ENCODE assay signal across 34 cellular contexts in the genomic region with DNA sequence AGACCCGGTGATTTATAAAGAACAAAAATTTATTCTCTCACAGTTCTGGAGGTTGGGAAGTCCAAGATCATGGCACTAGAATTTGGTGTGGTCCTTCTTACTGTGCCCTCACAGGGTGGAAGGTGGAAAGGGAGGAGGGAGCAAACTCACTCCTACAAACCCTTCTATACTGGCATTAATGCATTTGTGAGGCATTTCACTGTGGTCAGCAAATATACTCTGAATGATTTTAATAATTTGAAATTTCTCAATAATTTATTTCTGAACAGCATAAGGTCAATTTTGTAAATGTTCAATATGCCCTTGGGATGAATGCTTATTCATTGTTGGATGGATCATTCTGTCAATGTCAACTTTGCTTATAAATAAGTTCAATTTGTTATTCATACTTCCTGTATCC.
A peak's percentile ranks its signal among the peaks of the same experiment; 100 is the strongest.
DNase-seq lines count a peak whose midpoint lies in the region; ATAC-seq, FAIRE-seq and TF ChIP-seq lines count a peak whose summit lies in the region.
"Had no signal": no experiment of that assay in that cellular context is flagged by ENCODE, and none has a peak within 500 bp of the region (broad histone marks: within the 10 kb centered on the region; RNA-seq: fewer than 3 reads in every experiment).

No MANE protein-coding gene starts in this region.

- H2BK5ac ChIP-seq in IMR-90 (ENCODE audit: low read depth, low read length, poor library complexity, severe bottlenecking): no peak overlapping the region

- no peak overlapping the region for H3K18ac ChIP-seq in IMR-90 (ENCODE audit: low read depth, low read length)

- intact Hi-C loops in HepG2 (cut with micrococcal nuclease; ENCODE audit: unreplicated experiment) (no loop called here), right lobe of liver (cut with DNase I) (no loop called here), IMR-90 (cut with micrococcal nuclease) (no loop called here), K562 (cut with micrococcal nuclease) (no loop called here)

- no peak overlapping the region for H2BK20ac ChIP-seq in IMR-90 (ENCODE audit: low read depth, low read length)

- no peaks in the 10 kb centered on the region for H3K36me3 ChIP-seq in HepG2 (replicated peaks in 1 of 2; ENCODE audit: control insufficient read depth in 1 of 2, insufficient read depth in 2 of 2, low read length in 2 of 2)
- no peaks in the 10 kb centered on the region for H3K36me3 ChIP-seq in right lobe of liver
- H3K36me3 ChIP-seq in IMR-90 (ENCODE audit: control insufficient read depth, insufficient read depth, low read length): no peaks in the 10 kb centered on the region
- no peaks in the 10 kb centered on the region for H3K36me3 ChIP-seq in K562 (ENCODE audit: control insufficient read depth, insufficient read depth, low read length)
- H3K36me3 ChIP-seq: BE2C; BLaER1; BLaER1 treated with 17β-estradiol and CSF1 and Interleukin-3, amounts not matched to agents 10 nM and 100 nM had no signal

- H3K9me3 ChIP-seq in HepG2 (ENCODE audit: low read length) (no peaks in the 10 kb centered on the region), right lobe of liver (peaks cover 0 to 2% (median 0%) of the 10 kb centered on the region in 4 donors), A549 (peaks cover 4% of the 10 kb centered on the region; the same call in 1 of the 3 replicates), IMR-90 (ENCODE audit: control insufficient read depth, insufficient read depth, low read length) (peaks cover 2% of the 10 kb centered on the region; the same call in 1 of the 2 replicates), K562 (replicated peaks; ENCODE audit: control insufficient read depth, insufficient read depth, low read depth, low read length) (no peaks in the 10 kb centered on the region)
- H3K9me3 ChIP-seq: BE2C, BLaER1 had no signal

- no TSS peak for BruUV-seq in HepG2 (replicated peaks; lab: Mats Ljungman, UMichigan)
- BruUV-seq in IMR-90 (replicated peaks; lab: Mats Ljungman, UMichigan): no TSS peak
- no TSS peak for BruUV-seq in K562 (replicated peaks; lab: Mats Ljungman, UMichigan)

- no peak overlapping the region for H4K91ac ChIP-seq in IMR-90 (ENCODE audit: insufficient read depth, low read depth, low read length)

- no peak overlapping the region for H3K14ac ChIP-seq in IMR-90 (replicated peaks; ENCODE audit: low read depth, low read length)

- H3K4me2 ChIP-seq in HepG2 (ENCODE audit: low read depth, low read length) (no peak overlapping the region), A549 (no peak overlapping the region), IMR-90 (ENCODE audit: low read depth, low read length) (no peak overlapping the region), K562 (ENCODE audit: insufficient read depth, low read length) (no peak overlapping the region)
- H3K4me2 ChIP-seq: BLaER1; BLaER1 treated with 17β-estradiol and CSF1 and Interleukin-3, amounts not matched to agents 10 nM and 100 nM had no signal

- no peak overlapping the region for H2AK9ac ChIP-seq in IMR-90 (replicated peaks; ENCODE audit: low read depth, low read length, poor library complexity)

- no peaks in the 10 kb centered on the region for H3K79me2 ChIP-seq in HepG2 (ENCODE audit: insufficient read depth, low read length)
- no peaks in the 10 kb centered on the region for H3K79me2 ChIP-seq in K562 (ENCODE audit: control insufficient read depth, insufficient read depth, low read length)

- H3K4ac ChIP-seq in IMR-90 (ENCODE audit: low read depth, low read length): no peak overlapping the region

- no peak overlapping the region for H2BK120ac ChIP-seq in IMR-90 (ENCODE audit: low read depth, low read length)

- no peak overlapping the region for H2BK15ac ChIP-seq in IMR-90 (ENCODE audit: low read depth, low read length)

- CTCF ChIA-PET in HepG2 (lab: Yijun Ruan, JAX; ENCODE audit: low intra/inter-chr PET ratio, low total read pairs) (no interaction called here), A549 (lab: Yijun Ruan, JAX) (no interaction called here), IMR-90 (lab: Yijun Ruan, JAX) (no interaction called here), K562 (lab: Yijun Ruan, JAX; ENCODE audit: low intra/inter-chr PET ratio) (no interaction called here)

- H2AFZ ChIP-seq in HepG2 (ENCODE audit: low read length): no peak overlapping the region
- H2AFZ ChIP-seq in IMR-90 (replicated peaks; ENCODE audit: low read length, poor library complexity): no peak overlapping the region
- no peak overlapping the region for H2AFZ ChIP-seq in K562 (ENCODE audit: low read depth, low read length)

- FAIRE-seq in HepG2 (lab: Jason Lieb, UNC): no peak
- no peak for FAIRE-seq in A549 (lab: Jason Lieb, UNC)
- peak; percentile 56 for FAIRE-seq in K562 (lab: Jason Lieb, UNC)
- FAIRE-seq: A204.1, D721Med had no signal

- no peaks in the 10 kb centered on the region; a peak in 1 of 5 replicates for H3K27me3 ChIP-seq in HepG2 (ENCODE audit: control insufficient read depth in 1 of 2, insufficient read depth in 2 of 2, low read length in 2 of 2)
- H3K27me3 ChIP-seq in right lobe of liver: no peaks in the 10 kb centered on the region
- no peaks in the 10 kb centered on the region; the same call in 1 of the 2 replicates for H3K27me3 ChIP-seq in IMR-90 (ENCODE audit: control insufficient read depth, insufficient read depth, low read length)
- peaks cover 3 to 4% of the 10 kb centered on the region in 2 experiments; a peak in 2 of 5 replicates for H3K27me3 ChIP-seq in K562 (ENCODE audit: control insufficient read depth in 2 of 2, insufficient read depth in 2 of 2, low read length in 2 of 2)
- H3K27me3 ChIP-seq: BE2C; BLaER1; BLaER1 treated with 17β-estradiol and CSF1 and Interleukin-3, amounts not matched to agents 10 nM and 100 nM had no signal

- WGBS in HepG2 (ENCODE audit: low lambda C conversion rate): 42% methylated on average over 1 of the region's 1 CpG
- WGBS in right lobe of liver (ENCODE audit: insufficient coverage, low coverage, low lambda C conversion rate, missing lambda C conversion rate): 92% methylated on average over 1 of the region's 1 CpG
- 90% methylated on average over 1 of the region's 1 CpG for WGBS in A549 (ENCODE audit: missing lambda C conversion rate)
- no CpG with 5 or more reads among the region's 1 CpG for WGBS in IMR-90 (ENCODE audit: extremely low coverage in 2 of 2, insufficient read length in 1 of 2), 2 experiments
- WGBS in K562 (ENCODE audit: insufficient coverage, low coverage, missing lambda C conversion rate): 0% methylated on average over 1 of the region's 1 CpG

- H3K4me3 ChIP-seq in HepG2 (replicated peaks in 1 of 3; ENCODE audit: insufficient read depth in 1 of 3, low read depth in 2 of 3, low read length in 3 of 3) (no peak overlapping the region), right lobe of liver (no peak overlapping the region), A549 (no peak overlapping the region), IMR-90 (ENCODE audit: insufficient read depth, low read depth, low read length) (no peak overlapping the region), K562 (no peak overlapping the region)
- H3K4me3 ChIP-seq: BLaER1; BLaER1 treated with 17β-estradiol and CSF1 and Interleukin-3, amounts not matched to agents 10 nM and 100 nM had no signal

- no peak overlapping the region for H4K5ac ChIP-seq in IMR-90 (ENCODE audit: low read depth, low read length)

- POLR2A ChIA-PET in HepG2 (lab: Yijun Ruan, JAX) (no interaction called here), A549 (lab: Yijun Ruan, JAX) (no interaction called here), IMR-90 (lab: Charles Lee; ENCODE audit: unreplicated experiment) (no interaction called here), K562 (lab: Yijun Ruan, JAX) (no interaction called here)

- no peak overlapping the region for H3K9ac ChIP-seq in HepG2 (ENCODE audit: insufficient read depth, low read depth, low read length)
- no peak overlapping the region for H3K9ac ChIP-seq in IMR-90 (ENCODE audit: low read depth, low read length)
- H3K9ac ChIP-seq in K562 (ENCODE audit: insufficient read depth in 1 of 2, low read depth in 2 of 2, low read length in 2 of 2): no peak overlapping the region
- H3K9ac ChIP-seq: BLaER1; BLaER1 treated with 17β-estradiol and CSF1 and Interleukin-3, amounts not matched to agents 10 nM and 100 nM had no signal

- ATAC-seq in HepG2 (no peak), right lobe of liver (no peak), A549 (no peak), IMR-90 (ENCODE audit: low read depth) (no peak), K562 (no peak)
- ATAC-seq: CD8-positive, alpha-beta T cell had no signal

- no peak for DNase-seq in HepG2 (ENCODE audit: low spot score)
- no peak for DNase-seq in right lobe of liver
- DNase-seq in A549 (ENCODE audit: low read depth in 1 of 2, low spot score in 1 of 2): no peak
- DNase-seq in IMR-90: no peak
- no peak for DNase-seq in K562 (ENCODE audit: extremely low read depth in 1 of 4, low spot score in 3 of 4)
- no peak for DNase-seq in AG08395 (ENCODE audit: low spot score)
- DNase-seq in stimulated activated CD4-positive, alpha-beta T cell treated with anti-CD3 and anti-CD28 coated beads, Interleukin-12 subunit alpha, Interleukin-12 subunit beta, amount 100 ng/mL, for 4 hours: no peak
- no peak for DNase-seq in occipital lobe (lab: John Stamatoyannopoulos, UW)
- DNase-seq: 8988T; ACHN; AML-193; BE2C; C1 segment of cervical spinal cord; Caco-2; Calu3; CD4-positive, alpha-beta memory T cell; CD4-positive, alpha-beta T cell; CD4-positive, CD25-positive, alpha-beta regulatory T cell; CD8-positive, alpha-beta memory T cell; CD8-positive, alpha-beta T cell; COR-L47; DMS 273 treated with DMSO at 0.1 percent for 48 hours; DMS153; DMS53; DMS79; DMS79 treated with DMSO at 0.1 percent for 48 hours; DND-41; EL had no signal

- H4K20me1 ChIP-seq in HepG2 (ENCODE audit: insufficient read depth, low read length) (no peaks in the 10 kb centered on the region), IMR-90 (ENCODE audit: insufficient read depth, low read length) (no peaks in the 10 kb centered on the region), K562 (replicated peaks; ENCODE audit: control insufficient read depth, insufficient read depth, low read length) (no peaks in the 10 kb centered on the region)
- H4K20me1 ChIP-seq: BLaER1; BLaER1 treated with 17β-estradiol and CSF1 and Interleukin-3, amounts not matched to agents 10 nM and 100 nM had no signal

- no peak overlapping the region for H3K56ac ChIP-seq in IMR-90 (ENCODE audit: extremely low read depth, insufficient read depth, low read length)

- dilution Hi-C loops in IMR-90 (cut with HindIII; ENCODE audit: low sequenced_read_pairs, unreplicated experiment): no loop called here

- H3K23ac ChIP-seq in IMR-90 (ENCODE audit: low read depth, low read length): no peak overlapping the region

- H3K79me1 ChIP-seq in IMR-90 (ENCODE audit: low read depth in 1 of 2, low read length in 2 of 2): no peaks in the 10 kb centered on the region

- TF ChIP-seq RAD21 in HepG2 (CRISPR knock-in tag; IDR thresholded peaks at IDR 0.05) (no peak), A549 (conservative IDR thresholded peaks at IDR 0.05 in 1 of 2, IDR thresholded peaks at IDR 0.05 in 1 of 2) (no peak), IMR-90 (IDR thresholded peaks at IDR 0.05; ENCODE audit: low read length) (no peak), K562 (CRISPR knock-in tag; conservative IDR thresholded peaks at IDR 0.05 in 1 of 2, IDR thresholded peaks at IDR 0.05 in 1 of 2) (no peak)

- H3K4me1 ChIP-seq in HepG2 (ENCODE audit: insufficient read depth, low read length) (peaks cover 6% of the 10 kb centered on the region; the same call in 1 of the 2 replicates), right lobe of liver (peaks cover 0 to 14% (median 3%) of the 10 kb centered on the region in 4 donors), A549 (peaks cover 17% of the 10 kb centered on the region), IMR-90 (ENCODE audit: control insufficient read depth, insufficient read depth, low read length) (no peaks in the 10 kb centered on the region), K562 (replicated peaks in 1 of 2; ENCODE audit: control insufficient read depth in 2 of 2, insufficient read depth in 2 of 2, low read length in 2 of 2) (no peaks in the 10 kb centered on the region)
- H3K4me1 ChIP-seq: BE2C, BLaER1, Caco-2 had no signal

- in situ Hi-C loops in HepG2 (cut with HindIII; ENCODE audit: extremely low pct_ligation_motif_present, low pct_unique_long_range_greater_than_20kb): no loop called here
- in situ Hi-C loops in IMR-90 (cut with MboI; ENCODE audit: low sequenced_read_pairs): no loop called here
- in situ Hi-C loops in K562 (cut with MboI): no loop called here

- H3K27ac ChIP-seq in HepG2 (ENCODE audit: extremely low read length, insufficient read depth, low read length) (no peak overlapping the region), right lobe of liver (no peak overlapping the region), A549 (no peak overlapping the region), IMR-90 (ENCODE audit: insufficient read depth, low read length) (no peak overlapping the region), K562 (ENCODE audit: extremely low read depth, low read depth, low read length) (no peak overlapping the region)
- H3K27ac ChIP-seq: 22Rv1; BLaER1; BLaER1 treated with 17β-estradiol and CSF1 and Interleukin-3, amounts not matched to agents 10 nM and 100 nM; C4-2B had no signal

- TF ChIP-seq POLR2A in HepG2 (IDR thresholded peaks at IDR 0.05; ENCODE audit: insufficient read depth in 1 of 2, low read depth in 2 of 2, low read length in 2 of 2) (no peak), right lobe of liver (IDR thresholded peaks at IDR 0.05) (no peak), A549 (IDR thresholded peaks at IDR 0.05; ENCODE audit: low read length) (no peak), IMR-90 (IDR thresholded peaks at IDR 0.05; ENCODE audit: low read depth, low read length) (no peak), K562 (conservative IDR thresholded peaks at IDR 0.05) (no peak)

- H3K9me1 ChIP-seq in IMR-90 (ENCODE audit: insufficient read depth, low read length): no peaks in the 10 kb centered on the region
- no peaks in the 10 kb centered on the region for H3K9me1 ChIP-seq in K562 (ENCODE audit: control insufficient read depth, insufficient read depth, low read length)

- no peak overlapping the region for H4K8ac ChIP-seq in IMR-90 (ENCODE audit: low read depth in 2 of 2, low read length in 2 of 2)

- TF ChIP-seq EP300 in HepG2 (IDR thresholded peaks at IDR 0.05; ENCODE audit: low read depth in 2 of 2, low read length in 2 of 2) (no peak), HepG2 (CRISPR knock-in tag; IDR thresholded peaks at IDR 0.05; ENCODE audit: borderline replicate concordance) (no peak), A549 (IDR thresholded peaks at IDR 0.05) (no peak), K562 (IDR thresholded peaks at IDR 0.05; ENCODE audit: low read length) (no peak)

- TF ChIP-seq CTCF in HepG2 (CRISPR knock-in tag; IDR thresholded peaks at IDR 0.05) (no peak), right lobe of liver (IDR thresholded peaks at IDR 0.05) (no peak), A549 (IDR thresholded peaks at IDR 0.05) (no peak), IMR-90 (conservative IDR thresholded peaks at IDR 0.05; ENCODE audit: low read depth, low read length) (no peak), K562 (IDR thresholded peaks at IDR 0.05 in 2 of 3, conservative IDR thresholded peaks at IDR 0.05 in 1 of 3; ENCODE audit: insufficient read depth in 2 of 3, low read depth in 1 of 3, low read length in 3 of 3) (no peak)

- H2AK5ac ChIP-seq in IMR-90 (ENCODE audit: low read depth, low read length): no peak overlapping the region
